Comparison of ENCODE assay signal across 20 cellular contexts in the genomic region with DNA sequence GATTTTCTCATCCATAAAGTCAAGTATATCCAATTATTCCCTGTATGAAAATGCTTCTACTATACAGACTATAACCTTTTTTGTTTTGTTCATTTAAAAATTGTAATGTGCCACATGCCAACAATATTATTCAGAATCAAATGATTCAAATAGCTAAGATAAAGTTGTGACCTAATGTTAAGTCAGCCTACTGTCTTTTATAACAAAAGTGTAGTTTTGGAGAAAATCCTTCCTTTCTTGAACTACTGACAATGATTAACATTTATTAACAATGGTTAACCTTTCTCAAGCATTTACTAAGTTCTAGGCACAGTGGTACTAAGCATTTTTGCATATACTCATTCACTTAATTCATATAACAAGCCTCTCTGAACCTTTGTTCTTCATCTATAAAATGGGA. TPM values are rescaled to one million over a fixed set of nuclear protein-coding genes. Genes with fewer than 3 reads are reported as not detected.
DNase-seq lines count a peak whose midpoint lies in the region; ATAC-seq and TF ChIP-seq lines count a peak whose summit lies in the region.
"Had no signal": no experiment of that assay in that cellular context is flagged by ENCODE, and none has a peak within 500 bp of the region (broad histone marks: within the 10 kb centered on the region; RNA-seq: fewer than 3 reads in every experiment).

No MANE protein-coding gene starts in this region.

- no TSS peak for BruUV-seq in mammary epithelial cell (replicated peaks; lab: Mats Ljungman, UMichigan)

- H3K27me3 Mint-ChIP-seq in stimulated activated naive CD8-positive, alpha-beta T cell treated with anti-CD3 and anti-CD28 coated beads, Interleukin-15, Interleukin-2, amounts not matched to agents 100 ng/mL and 50 ng/mL, for 24 hours, result no peaks in the 10 kb centered on the region
- no peaks in the 10 kb centered on the region for H3K27me3 Mint-ChIP-seq in T-helper 17 cell
- no peaks in the 10 kb centered on the region for H3K27me3 Mint-ChIP-seq in central memory CD8-positive, alpha-beta T cell
- H3K27me3 Mint-ChIP-seq in stimulated activated naive CD8-positive, alpha-beta T cell treated with anti-CD3 and anti-CD28 coated beads, Interleukin-15, amount 100 ng/mL, for 72 hours, result no peaks in the 10 kb centered on the region

- no peak for DNase-seq in stimulated activated naive CD8-positive, alpha-beta T cell treated with anti-CD3 and anti-CD28 coated beads, Interleukin-15, Interleukin-2, amounts not matched to agents 100 U/mL and 50 U/mL, for 24 hours
- no peak for DNase-seq in T-helper 17 cell
- no peak for DNase-seq in central memory CD8-positive, alpha-beta T cell (ENCODE audit: low spot score in 2 of 2)
- no peak for DNase-seq in stimulated activated naive CD8-positive, alpha-beta T cell treated with anti-CD3 and anti-CD28 coated beads, Interleukin-15, amount 100 ng/mL, for 72 hours
- DNase-seq in mammary epithelial cell, result no peak
- no peak for DNase-seq in HAP-1 (ENCODE audit: low spot score in 2 of 2)
- DNase-seq: AML-193, cortex of kidney, NCI-H1436, NCI-H2171 treated with DMSO at 0.1 percent for 48 hours, nephron progenitor cell had no signal

- H3K36me3 ChIP-seq in mammary epithelial cell (ENCODE audit: insufficient read depth, low read length) (no peaks in the 10 kb centered on the region), HAP-1 (replicated peaks) (no peaks in the 10 kb centered on the region)
- H3K36me3 ChIP-seq: thoracic aorta had no signal

- peak overlapping the region; percentile 54 for H3K4me3 Mint-ChIP-seq in stimulated activated naive CD8-positive, alpha-beta T cell treated with anti-CD3 and anti-CD28 coated beads, Interleukin-15, Interleukin-2, amounts not matched to agents 100 ng/mL and 50 ng/mL, for 24 hours
- no peak overlapping the region for H3K4me3 Mint-ChIP-seq in T-helper 17 cell
- peak overlapping the region; percentile 53 for H3K4me3 Mint-ChIP-seq in central memory CD8-positive, alpha-beta T cell
- peak overlapping the region; percentile 29 to 68 for H3K4me3 Mint-ChIP-seq in stimulated activated naive CD8-positive, alpha-beta T cell treated with anti-CD3 and anti-CD28 coated beads, Interleukin-15, amount 100 ng/mL, for 72 hours
- H3K4me3 Mint-ChIP-seq: brain, nephron progenitor cell had no signal

- ATAC-seq in stimulated activated naive CD8-positive, alpha-beta T cell treated with anti-CD3 and anti-CD28 coated beads, Interleukin-15, Interleukin-2, amounts not matched to agents 100 U/mL and 50 U/mL, for 24 hours, result no peak
- ATAC-seq in T-helper 17 cell, result no peak
- no peak for ATAC-seq in central memory CD8-positive, alpha-beta T cell (replicated peaks; ENCODE audit: extremely low read depth, poor library complexity, severe bottlenecking)
- ATAC-seq in stimulated activated naive CD8-positive, alpha-beta T cell treated with anti-CD3 and anti-CD28 coated beads, Interleukin-15, amount 100 ng/mL, for 72 hours, result no peak
- no peak for ATAC-seq in GM19324 (IDR thresholded peaks at IDR 0.05; ENCODE audit: low FRiP score, unreplicated experiment)

- CTCF ChIA-PET in mammary epithelial cell (lab: Charles Lee; ENCODE audit: low non-redundant PET), result interaction anchor here (0.6 kb wide), 1 partner anchor 1728 kb away, joined by 4 read pairs; no protein-coding TSS in a partner anchor

- in situ Hi-C loops in mammary epithelial cell (cut with MboI; ENCODE audit: low sequenced_read_pairs in 2 of 2), result no loop called here
- in situ Hi-C loops in HAP-1 (cut with MboI; ENCODE audit: low sequenced_read_pairs), result no loop called here

- H3K4me2 ChIP-seq in mammary epithelial cell (ENCODE audit: insufficient read depth, low read depth, low read length), result no peak overlapping the region
- H3K4me2 ChIP-seq: hepatocyte had no signal

- H3K36me3 Mint-ChIP-seq in stimulated activated naive CD8-positive, alpha-beta T cell treated with anti-CD3 and anti-CD28 coated beads, Interleukin-15, Interleukin-2, amounts not matched to agents 100 ng/mL and 50 ng/mL, for 24 hours (ENCODE audit: low read depth), result peaks cover 5% of the 10 kb centered on the region
- H3K36me3 Mint-ChIP-seq in T-helper 17 cell (ENCODE audit: low read depth), result no peaks in the 10 kb centered on the region
- peaks cover 2% of the 10 kb centered on the region for H3K36me3 Mint-ChIP-seq in central memory CD8-positive, alpha-beta T cell (ENCODE audit: insufficient read depth)
- H3K36me3 Mint-ChIP-seq: brain had no signal

- no peak for TF ChIP-seq CTCF in mammary epithelial cell (conservative IDR thresholded peaks at IDR 0.05 in 1 of 2, IDR thresholded peaks at IDR 0.05 in 1 of 2; ENCODE audit: extremely low read depth in 1 of 2, insufficient read depth in 1 of 2, low read depth in 1 of 2, low read length in 2 of 2)

- peaks cover 100% of the 10 kb centered on the region for H3K4me1 Mint-ChIP-seq in stimulated activated naive CD8-positive, alpha-beta T cell treated with anti-CD3 and anti-CD28 coated beads, Interleukin-15, Interleukin-2, amounts not matched to agents 100 ng/mL and 50 ng/mL, for 24 hours (ENCODE audit: low read depth)
- peaks cover 66% of the 10 kb centered on the region for H3K4me1 Mint-ChIP-seq in T-helper 17 cell
- H3K4me1 Mint-ChIP-seq in central memory CD8-positive, alpha-beta T cell, result peaks cover 82% of the 10 kb centered on the region
- H3K4me1 Mint-ChIP-seq in stimulated activated naive CD8-positive, alpha-beta T cell treated with anti-CD3 and anti-CD28 coated beads, Interleukin-15, amount 100 ng/mL, for 72 hours, result peaks cover 89% of the 10 kb centered on the region
- H3K4me1 Mint-ChIP-seq: nephron progenitor cell had no signal

- H3K9ac ChIP-seq in mammary epithelial cell (ENCODE audit: insufficient read depth, low read length), result no peak overlapping the region

- no peak overlapping the region for H3K27ac ChIP-seq in mammary epithelial cell (ENCODE audit: insufficient read depth, low read depth, low read length)
- H3K27ac ChIP-seq: hepatocyte had no signal

- intact Hi-C loops in mammary epithelial cell (cut with micrococcal nuclease), result no loop called here

- dilution Hi-C loops in mammary epithelial cell (cut with HindIII; ENCODE audit: low sequenced_read_pairs), result loop anchor here (25.0 kb wide), 1 partner anchor 389 kb away; a partner anchor contains a TSS

- H3K79me2 ChIP-seq in mammary epithelial cell (ENCODE audit: insufficient read depth, low read length), result no peaks in the 10 kb centered on the region
- H3K79me2 ChIP-seq: hepatocyte had no signal

- peak overlapping the region; percentile 97 for H3K27ac Mint-ChIP-seq in stimulated activated naive CD8-positive, alpha-beta T cell treated with anti-CD3 and anti-CD28 coated beads, Interleukin-15, Interleukin-2, amounts not matched to agents 100 ng/mL and 50 ng/mL, for 24 hours
- peak overlapping the region; percentile 97 for H3K27ac Mint-ChIP-seq in T-helper 17 cell
- H3K27ac Mint-ChIP-seq in central memory CD8-positive, alpha-beta T cell (ENCODE audit: low read depth), result peak overlapping the region; percentile 88
- H3K27ac Mint-ChIP-seq in stimulated activated naive CD8-positive, alpha-beta T cell treated with anti-CD3 and anti-CD28 coated beads, Interleukin-15, amount 100 ng/mL, for 72 hours, result peak overlapping the region; percentile 96 to 97
- H3K27ac Mint-ChIP-seq: brain, nephron progenitor cell had no signal

- H3K4me3 ChIP-seq in mammary epithelial cell (replicated peaks in 1 of 3; ENCODE audit: insufficient read depth in 1 of 3, low read depth in 2 of 3, low read length in 3 of 3), result no peak overlapping the region
- H3K4me3 ChIP-seq in HAP-1, result no peak overlapping the region
- H3K4me3 ChIP-seq: hepatocyte, thoracic aorta had no signal

- H3K9me3 ChIP-seq in T-helper 17 cell (ENCODE audit: control insufficient read depth, low read length, poor library complexity, severe bottlenecking) (no peaks in the 10 kb centered on the region), mammary epithelial cell (replicated peaks; ENCODE audit: insufficient read depth, low read length) (no peaks in the 10 kb centered on the region), HAP-1 (no peaks in the 10 kb centered on the region)
- H3K9me3 ChIP-seq: thoracic aorta had no signal

- no peak overlapping the region for H2AFZ ChIP-seq in mammary epithelial cell (ENCODE audit: low read depth, low read length)
- H2AFZ ChIP-seq: hepatocyte had no signal

- H3K4me1 ChIP-seq in mammary epithelial cell (ENCODE audit: insufficient read depth, low read length), result peaks cover 60% of the 10 kb centered on the region
- no peaks in the 10 kb centered on the region for H3K4me1 ChIP-seq in HAP-1

- H3K27me3 ChIP-seq in mammary epithelial cell (ENCODE audit: insufficient read depth, low read length) (no peaks in the 10 kb centered on the region), HAP-1 (ENCODE audit: low read depth) (no peaks in the 10 kb centered on the region)
- H3K27me3 ChIP-seq: hepatocyte had no signal

- no peaks in the 10 kb centered on the region for H3K9me3 Mint-ChIP-seq in stimulated activated naive CD8-positive, alpha-beta T cell treated with anti-CD3 and anti-CD28 coated beads, Interleukin-15, Interleukin-2, amounts not matched to agents 100 ng/mL and 50 ng/mL, for 24 hours
- H3K9me3 Mint-ChIP-seq in central memory CD8-positive, alpha-beta T cell, result no peaks in the 10 kb centered on the region
- H3K9me3 Mint-ChIP-seq in stimulated activated naive CD8-positive, alpha-beta T cell treated with anti-CD3 and anti-CD28 coated beads, Interleukin-15, amount 100 ng/mL, for 72 hours, result no peaks in the 10 kb centered on the region
- H3K9me3 Mint-ChIP-seq: brain, nephron progenitor cell had no signal

- no peaks in the 10 kb centered on the region for H4K20me1 ChIP-seq in mammary epithelial cell (ENCODE audit: insufficient read depth, low read length)

RNA-seq across cellular contexts. Expression of a gene that starts 25.0 kb away (rescaled TPM):
- total RNA-seq in T-helper 17 cell (not detected), mammary epithelial cell (10 to 100 TPM in 1 of 2 donors, not detected in 1; 12.8 TPM)
- 7.2 TPM for polyA plus RNA-seq in mammary epithelial cell
- polyA minus RNA-seq in mammary epithelial cell, result 3.0 TPM
- total RNA-seq: endothelial cell of umbilical vein, hepatocyte, pulmonary artery endothelial cell, SK-MEL-5, thoracic aorta had no signal
- polyA plus RNA-seq: endothelial cell of umbilical vein, hepatocyte had no signal

RNA-seq across cellular contexts. Expression of a gene that starts 38.2 kb away (rescaled TPM):
- total RNA-seq in T-helper 17 cell, result not detected
- not detected for total RNA-seq in mammary epithelial cell
- not detected for polyA plus RNA-seq in mammary epithelial cell
- not detected for polyA minus RNA-seq in mammary epithelial cell
- total RNA-seq: endothelial cell of umbilical vein, pulmonary artery endothelial cell, SK-MEL-5, thoracic aorta had no signal
- polyA plus RNA-seq: endothelial cell of umbilical vein, hepatocyte, keratinocyte had no signal
